Comparison of ENCODE assay signal across 1 cellular context in the genomic region with DNA sequence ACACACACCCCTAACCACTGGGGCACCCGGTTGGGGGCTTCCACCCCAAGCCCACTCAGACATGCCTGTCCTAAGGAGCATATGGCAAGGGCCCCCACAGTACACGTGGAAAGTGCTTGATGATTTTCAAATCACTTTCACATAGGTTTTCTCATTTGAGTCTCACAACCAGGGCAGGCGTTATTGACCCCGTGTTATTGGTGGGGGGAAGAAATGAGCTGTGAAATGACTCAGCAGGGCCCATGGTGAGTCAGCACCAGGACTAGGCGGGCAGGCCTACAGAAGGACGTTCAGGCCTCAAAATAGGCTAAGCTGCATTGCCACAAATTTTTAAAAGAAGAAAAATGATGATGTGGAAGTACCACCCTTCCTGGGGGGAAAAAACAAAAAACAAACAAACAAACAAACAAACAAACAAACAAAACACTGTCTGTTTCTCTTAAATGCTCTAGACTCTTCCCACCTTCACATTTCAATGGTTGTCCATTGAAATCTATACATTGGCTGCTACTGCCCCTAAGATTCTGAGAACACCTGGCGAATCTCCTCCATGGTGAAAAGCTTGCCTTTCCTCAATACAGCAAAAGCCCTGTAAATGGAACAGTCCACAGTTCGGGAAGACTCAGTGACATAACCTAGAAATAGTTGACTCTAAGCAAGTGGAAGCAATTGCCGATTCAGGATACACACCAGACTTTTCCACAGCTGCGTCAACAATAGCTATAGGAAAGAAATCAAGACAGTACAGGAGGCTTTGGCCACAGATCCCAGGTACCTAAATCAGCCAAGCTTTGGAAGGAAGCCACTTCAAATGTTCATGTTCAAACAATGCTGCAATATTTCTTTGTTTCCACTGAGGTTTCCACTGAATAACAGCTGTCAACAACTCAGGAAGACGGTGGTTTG.
A peak's percentile ranks its signal among the peaks of the same experiment; 100 is the strongest.
TF ChIP-seq lines count a peak whose summit lies in the region.

No MANE protein-coding gene starts in this region.

TF ChIP-seq in K562, 482 proteins besides CTCF, POLR2A, EP300 and RAD21 (continued from another document and continues in another):
- no peak for TF ChIP-seq SIN3B (IDR thresholded peaks at IDR 0.05; ENCODE audit: low read depth)
- TF ChIP-seq SREBF2 (CRISPR knock-in tag; IDR thresholded peaks at IDR 0.05), result no peak
- TF ChIP-seq, protein P1, sequence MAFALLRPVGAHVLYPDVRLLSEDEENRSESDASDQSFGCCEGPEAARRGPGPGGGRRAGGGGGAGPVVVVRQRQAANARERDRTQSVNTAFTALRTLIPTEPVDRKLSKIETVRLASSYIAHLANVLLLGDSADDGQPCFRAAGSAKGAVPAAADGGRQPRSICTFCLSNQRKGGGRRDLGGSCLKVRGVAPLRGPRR (CRISPR knock-in tag; IDR thresholded peaks at IDR 0.05), result peak; percentile 71; the same call in 1 of the 2 replicates
- no peak for TF ChIP-seq ZNF77 (CRISPR knock-in tag; IDR thresholded peaks at IDR 0.05)
- TF ChIP-seq SRSF3 (IDR thresholded peaks at IDR 0.05; ENCODE audit: insufficient read depth, low read length), result no peak
- TF ChIP-seq ZNF134 (CRISPR knock-in tag; conservative IDR thresholded peaks at IDR 0.05), result no peak
- TF ChIP-seq MCM2 (IDR thresholded peaks at IDR 0.05; ENCODE audit: low read depth), result no peak
- TF ChIP-seq ETV6 (IDR thresholded peaks at IDR 0.05; ENCODE audit: borderline replicate concordance in 1 of 2, low read depth in 2 of 2, low read length in 1 of 2), result no peak
- TF ChIP-seq ETV6 (CRISPR knock-in tag; IDR thresholded peaks at IDR 0.05; ENCODE audit: borderline replicate concordance), result no peak
- TF ChIP-seq ZNF696 (CRISPR knock-in tag; conservative IDR thresholded peaks at IDR 0.05), result no peak
- TF ChIP-seq, protein P2, sequence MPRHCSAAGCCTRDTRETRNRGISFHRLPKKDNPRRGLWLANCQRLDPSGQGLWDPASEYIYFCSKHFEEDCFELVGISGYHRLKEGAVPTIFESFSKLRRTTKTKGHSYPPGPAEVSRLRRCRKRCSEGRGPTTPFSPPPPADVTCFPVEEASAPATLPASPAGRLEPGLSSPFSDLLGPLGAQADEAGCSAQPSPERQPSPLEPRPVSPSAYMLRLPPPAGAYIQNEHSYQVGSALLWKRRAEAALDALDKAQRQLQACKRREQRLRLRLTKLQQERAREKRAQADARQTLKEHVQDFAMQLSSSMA (CRISPR knock-in tag; IDR thresholded peaks at IDR 0.05), result no peak
- TF ChIP-seq, protein P3, sequence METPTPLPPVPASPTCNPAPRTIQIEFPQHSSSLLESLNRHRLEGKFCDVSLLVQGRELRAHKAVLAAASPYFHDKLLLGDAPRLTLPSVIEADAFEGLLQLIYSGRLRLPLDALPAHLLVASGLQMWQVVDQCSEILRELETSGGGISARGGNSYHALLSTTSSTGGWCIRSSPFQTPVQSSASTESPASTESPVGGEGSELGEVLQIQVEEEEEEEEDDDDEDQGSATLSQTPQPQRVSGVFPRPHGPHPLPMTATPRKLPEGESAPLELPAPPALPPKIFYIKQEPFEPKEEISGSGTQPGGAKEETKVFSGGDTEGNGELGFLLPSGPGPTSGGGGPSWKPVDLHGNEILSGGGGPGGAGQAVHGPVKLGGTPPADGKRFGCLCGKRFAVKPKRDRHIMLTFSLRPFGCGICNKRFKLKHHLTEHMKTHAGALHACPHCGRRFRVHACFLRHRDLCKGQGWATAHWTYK (CRISPR knock-in tag; IDR thresholded peaks at IDR 0.05), result no peak
- no peak for TF ChIP-seq MCM7 (IDR thresholded peaks at IDR 0.05)
- TF ChIP-seq, protein P4, sequence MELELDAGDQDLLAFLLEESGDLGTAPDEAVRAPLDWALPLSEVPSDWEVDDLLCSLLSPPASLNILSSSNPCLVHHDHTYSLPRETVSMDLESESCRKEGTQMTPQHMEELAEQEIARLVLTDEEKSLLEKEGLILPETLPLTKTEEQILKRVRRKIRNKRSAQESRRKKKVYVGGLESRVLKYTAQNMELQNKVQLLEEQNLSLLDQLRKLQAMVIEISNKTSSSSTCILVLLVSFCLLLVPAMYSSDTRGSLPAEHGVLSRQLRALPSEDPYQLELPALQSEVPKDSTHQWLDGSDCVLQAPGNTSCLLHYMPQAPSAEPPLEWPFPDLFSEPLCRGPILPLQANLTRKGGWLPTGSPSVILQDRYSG (tag; conservative IDR thresholded peaks at IDR 0.05; ENCODE audit: low read depth), result peak; percentile 88; the same call in 1 of the 2 replicates
- TF ChIP-seq SUPT5H (IDR thresholded peaks at IDR 0.05), result no peak
- peak in 2 of 3 experiments; percentile 16 to 20 for TF ChIP-seq YY1 (IDR thresholded peaks at IDR 0.05; ENCODE audit: borderline replicate concordance in 1 of 3, control insufficient read depth in 1 of 3, extremely low read depth in 1 of 3, insufficient read depth in 3 of 3, insufficient read length in 1 of 3, insufficient replicate concordance in 2 of 3, low read depth in 1 of 3, low read length in 2 of 3)
- TF ChIP-seq CHD1 (IDR thresholded peaks at IDR 0.05; ENCODE audit: low read length), result no peak
- peak; percentile 48; the same call in 1 of the 2 replicates for TF ChIP-seq HIVEP1 (CRISPR knock-in tag; IDR thresholded peaks at IDR 0.05)
- TF ChIP-seq, protein P5, sequence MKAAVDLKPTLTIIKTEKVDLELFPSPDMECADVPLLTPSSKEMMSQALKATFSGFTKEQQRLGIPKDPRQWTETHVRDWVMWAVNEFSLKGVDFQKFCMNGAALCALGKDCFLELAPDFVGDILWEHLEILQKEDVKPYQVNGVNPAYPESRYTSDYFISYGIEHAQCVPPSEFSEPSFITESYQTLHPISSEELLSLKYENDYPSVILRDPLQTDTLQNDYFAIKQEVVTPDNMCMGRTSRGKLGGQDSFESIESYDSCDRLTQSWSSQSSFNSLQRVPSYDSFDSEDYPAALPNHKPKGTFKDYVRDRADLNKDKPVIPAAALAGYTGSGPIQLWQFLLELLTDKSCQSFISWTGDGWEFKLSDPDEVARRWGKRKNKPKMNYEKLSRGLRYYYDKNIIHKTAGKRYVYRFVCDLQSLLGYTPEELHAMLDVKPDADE (conservative IDR thresholded peaks at IDR 0.05; ENCODE audit: control insufficient read depth, low read depth, low read length), result no peak
- peak; percentile 97 for TF ChIP-seq NFE2 (IDR thresholded peaks at IDR 0.05; ENCODE audit: low read depth)
- no peak for TF ChIP-seq WHSC1 (IDR thresholded peaks at IDR 0.05; ENCODE audit: low read length)
- no peak for TF ChIP-seq ATF1 (CRISPR knock-in tag; IDR thresholded peaks at IDR 0.05)
- TF ChIP-seq ATF1 (tag; IDR thresholded peaks at IDR 0.05), result peak; percentile 42; the same call in 1 of the 2 replicates
- peak; percentile 33; the same call in 1 of the 2 replicates for TF ChIP-seq LCOR (CRISPR knock-in tag; IDR thresholded peaks at IDR 0.05)
- peak; percentile 81 for TF ChIP-seq NFRKB (IDR thresholded peaks at IDR 0.05; ENCODE audit: low read depth)
- TF ChIP-seq, protein P6, sequence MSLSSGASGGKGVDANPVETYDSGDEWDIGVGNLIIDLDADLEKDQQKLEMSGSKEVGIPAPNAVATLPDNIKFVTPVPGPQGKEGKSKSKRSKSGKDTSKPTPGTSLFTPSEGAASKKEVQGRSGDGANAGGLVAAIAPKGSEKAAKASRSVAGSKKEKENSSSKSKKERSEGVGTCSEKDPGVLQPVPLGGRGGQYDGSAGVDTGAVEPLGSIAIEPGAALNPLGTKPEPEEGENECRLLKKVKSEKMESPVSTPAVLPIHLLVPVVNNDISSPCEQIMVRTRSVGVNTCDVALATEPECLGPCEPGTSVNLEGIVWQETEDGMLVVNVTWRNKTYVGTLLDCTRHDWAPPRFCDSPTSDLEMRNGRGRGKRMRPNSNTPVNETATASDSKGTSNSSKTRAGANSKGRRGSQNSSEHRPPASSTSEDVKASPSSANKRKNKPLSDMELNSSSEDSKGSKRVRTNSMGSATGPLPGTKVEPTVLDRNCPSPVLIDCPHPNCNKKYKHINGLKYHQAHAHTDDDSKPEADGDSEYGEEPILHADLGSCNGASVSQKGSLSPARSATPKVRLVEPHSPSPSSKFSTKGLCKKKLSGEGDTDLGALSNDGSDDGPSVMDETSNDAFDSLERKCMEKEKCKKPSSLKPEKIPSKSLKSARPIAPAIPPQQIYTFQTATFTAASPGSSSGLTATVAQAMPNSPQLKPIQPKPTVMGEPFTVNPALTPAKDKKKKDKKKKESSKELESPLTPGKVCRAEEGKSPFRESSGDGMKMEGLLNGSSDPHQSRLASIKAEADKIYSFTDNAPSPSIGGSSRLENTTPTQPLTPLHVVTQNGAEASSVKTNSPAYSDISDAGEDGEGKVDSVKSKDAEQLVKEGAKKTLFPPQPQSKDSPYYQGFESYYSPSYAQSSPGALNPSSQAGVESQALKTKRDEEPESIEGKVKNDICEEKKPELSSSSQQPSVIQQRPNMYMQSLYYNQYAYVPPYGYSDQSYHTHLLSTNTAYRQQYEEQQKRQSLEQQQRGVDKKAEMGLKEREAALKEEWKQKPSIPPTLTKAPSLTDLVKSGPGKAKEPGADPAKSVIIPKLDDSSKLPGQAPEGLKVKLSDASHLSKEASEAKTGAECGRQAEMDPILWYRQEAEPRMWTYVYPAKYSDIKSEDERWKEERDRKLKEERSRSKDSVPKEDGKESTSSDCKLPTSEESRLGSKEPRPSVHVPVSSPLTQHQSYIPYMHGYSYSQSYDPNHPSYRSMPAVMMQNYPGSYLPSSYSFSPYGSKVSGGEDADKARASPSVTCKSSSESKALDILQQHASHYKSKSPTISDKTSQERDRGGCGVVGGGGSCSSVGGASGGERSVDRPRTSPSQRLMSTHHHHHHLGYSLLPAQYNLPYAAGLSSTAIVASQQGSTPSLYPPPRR (CRISPR knock-in tag; IDR thresholded peaks at IDR 0.05; ENCODE audit: borderline replicate concordance), result no peak
- peak; percentile 85; the same call in 1 of the 2 replicates for TF ChIP-seq KLF6 (CRISPR knock-in tag; IDR thresholded peaks at IDR 0.05; ENCODE audit: borderline replicate concordance)
- TF ChIP-seq SNRNP70 (optimal IDR thresholded peaks at IDR 0.05; ENCODE audit: low read depth, low read length), result no peak
- TF ChIP-seq, protein P7, sequence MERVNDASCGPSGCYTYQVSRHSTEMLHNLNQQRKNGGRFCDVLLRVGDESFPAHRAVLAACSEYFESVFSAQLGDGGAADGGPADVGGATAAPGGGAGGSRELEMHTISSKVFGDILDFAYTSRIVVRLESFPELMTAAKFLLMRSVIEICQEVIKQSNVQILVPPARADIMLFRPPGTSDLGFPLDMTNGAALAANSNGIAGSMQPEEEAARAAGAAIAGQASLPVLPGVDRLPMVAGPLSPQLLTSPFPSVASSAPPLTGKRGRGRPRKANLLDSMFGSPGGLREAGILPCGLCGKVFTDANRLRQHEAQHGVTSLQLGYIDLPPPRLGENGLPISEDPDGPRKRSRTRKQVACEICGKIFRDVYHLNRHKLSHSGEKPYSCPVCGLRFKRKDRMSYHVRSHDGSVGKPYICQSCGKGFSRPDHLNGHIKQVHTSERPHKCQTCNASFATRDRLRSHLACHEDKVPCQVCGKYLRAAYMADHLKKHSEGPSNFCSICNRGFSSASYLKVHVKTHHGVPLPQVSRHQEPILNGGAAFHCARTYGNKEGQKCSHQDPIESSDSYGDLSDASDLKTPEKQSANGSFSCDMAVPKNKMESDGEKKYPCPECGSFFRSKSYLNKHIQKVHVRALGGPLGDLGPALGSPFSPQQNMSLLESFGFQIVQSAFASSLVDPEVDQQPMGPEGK (CRISPR knock-in tag; IDR thresholded peaks at IDR 0.05; ENCODE audit: borderline replicate concordance), result no peak
- no peak for TF ChIP-seq ZNF3 (CRISPR knock-in tag; IDR thresholded peaks at IDR 0.05)
- no peak for TF ChIP-seq ZNF146 (CRISPR knock-in tag; IDR thresholded peaks at IDR 0.05; ENCODE audit: unreplicated experiment)
- 0 out of 2 replicates have a peak, but pooled peaks have one; percentile 17 for TF ChIP-seq GABPA (tag; conservative IDR thresholded peaks at IDR 0.05; ENCODE audit: low read depth)
- TF ChIP-seq ZNF324 (CRISPR knock-in tag; IDR thresholded peaks at IDR 0.05), result no peak
- TF ChIP-seq, protein P8, sequence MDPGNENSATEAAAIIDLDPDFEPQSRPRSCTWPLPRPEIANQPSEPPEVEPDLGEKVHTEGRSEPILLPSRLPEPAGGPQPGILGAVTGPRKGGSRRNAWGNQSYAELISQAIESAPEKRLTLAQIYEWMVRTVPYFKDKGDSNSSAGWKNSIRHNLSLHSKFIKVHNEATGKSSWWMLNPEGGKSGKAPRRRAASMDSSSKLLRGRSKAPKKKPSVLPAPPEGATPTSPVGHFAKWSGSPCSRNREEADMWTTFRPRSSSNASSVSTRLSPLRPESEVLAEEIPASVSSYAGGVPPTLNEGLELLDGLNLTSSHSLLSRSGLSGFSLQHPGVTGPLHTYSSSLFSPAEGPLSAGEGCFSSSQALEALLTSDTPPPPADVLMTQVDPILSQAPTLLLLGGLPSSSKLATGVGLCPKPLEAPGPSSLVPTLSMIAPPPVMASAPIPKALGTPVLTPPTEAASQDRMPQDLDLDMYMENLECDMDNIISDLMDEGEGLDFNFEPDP (CRISPR knock-in tag; IDR thresholded peaks at IDR 0.05), result no peak
- no peak for TF ChIP-seq TAL1 (IDR thresholded peaks at IDR 0.05)
- TF ChIP-seq, protein P9, sequence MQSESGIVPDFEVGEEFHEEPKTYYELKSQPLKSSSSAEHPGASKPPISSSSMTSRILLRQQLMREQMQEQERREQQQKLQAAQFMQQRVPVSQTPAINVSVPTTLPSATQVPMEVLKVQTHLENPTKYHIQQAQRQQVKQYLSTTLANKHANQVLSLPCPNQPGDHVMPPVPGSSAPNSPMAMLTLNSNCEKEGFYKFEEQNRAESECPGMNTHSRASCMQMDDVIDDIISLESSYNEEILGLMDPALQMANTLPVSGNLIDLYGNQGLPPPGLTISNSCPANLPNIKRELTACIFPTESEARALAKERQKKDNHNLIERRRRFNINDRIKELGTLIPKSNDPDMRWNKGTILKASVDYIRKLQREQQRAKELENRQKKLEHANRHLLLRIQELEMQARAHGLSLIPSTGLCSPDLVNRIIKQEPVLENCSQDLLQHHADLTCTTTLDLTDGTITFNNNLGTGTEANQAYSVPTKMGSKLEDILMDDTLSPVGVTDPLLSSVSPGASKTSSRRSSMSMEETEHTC (IDR thresholded peaks at IDR 0.05), result no peak
- no peak for TF ChIP-seq SETDB1 (IDR thresholded peaks at IDR 0.05; ENCODE audit: low read length)
